ENCODE assay signal across 24 cellular contexts in genomic region chr12:86827409-86827808, GRCh38.
DNase-seq lines count a peak whose midpoint lies in the region; ATAC-seq, FAIRE-seq and TF ChIP-seq lines count a peak whose summit lies in the region.
"Had no signal": no experiment of that assay in that cellular context is flagged by ENCODE, and none has a peak within 500 bp of the region (broad histone marks: within the 10 kb centered on the region; RNA-seq: fewer than 3 reads in every experiment).

No MANE protein-coding gene starts in this region.

- POLR2A ChIA-PET in A549 (lab: Yijun Ruan, JAX) = no interaction called here

- DNase-seq in A549 (ENCODE audit: low read depth in 1 of 2, low spot score in 1 of 2) = peak in 1 of 2 experiments; percentile 67
- DNase-seq in DMS53 treated with DMSO at 0.1 percent for 48 hours (lab: John Stamatoyannopoulos, UW; ENCODE audit: unreplicated experiment) = peak; percentile 41
- DNase-seq in NCI-H69 (lab: John Stamatoyannopoulos, UW) = peak; percentile 28
- DNase-seq in dorsolateral prefrontal cortex = no peak
- DNase-seq: ACHN; BE2C; C1 segment of cervical spinal cord; CD4-positive, alpha-beta memory T cell; CD4-positive, CD25-positive, alpha-beta regulatory T cell; CD8-positive, alpha-beta memory T cell; COR-L47; DMS 273 treated with DMSO at 0.1 percent for 48 hours; DMS153; DMS79; DND-41; EL; GDM1 had no signal

- CTCF ChIA-PET in A549 (lab: Yijun Ruan, JAX) = no interaction called here

- TF ChIP-seq RAD21 in A549 (conservative IDR thresholded peaks at IDR 0.05 in 1 of 2, IDR thresholded peaks at IDR 0.05 in 1 of 2) = no peak

- H3K27ac ChIP-seq in A549 = no peak overlapping the region
- H3K27ac ChIP-seq in dorsolateral prefrontal cortex = no peak overlapping the region
- H3K27ac ChIP-seq: 22Rv1, BLaER1 had no signal

- 2% methylated on average over 2 of the region's 2 CpGs for WGBS in A549 (ENCODE audit: missing lambda C conversion rate)

- peaks cover 9% of the 10 kb centered on the region; the same call in 1 of the 3 replicates for H3K4me1 ChIP-seq in A549
- H3K4me1 ChIP-seq: BE2C, BLaER1 had no signal

- H3K27me3 ChIP-seq in dorsolateral prefrontal cortex = no peaks in the 10 kb centered on the region
- H3K27me3 ChIP-seq: BE2C, BLaER1 had no signal

- TF ChIP-seq CTCF in A549 (IDR thresholded peaks at IDR 0.05) (no peak), dorsolateral prefrontal cortex (IDR thresholded peaks at IDR 0.05 in 54 of 56, conservative IDR thresholded peaks at IDR 0.05 in 2 of 56; ENCODE audit: low read depth in 1 of 56, partially characterized antibody in 56 of 56) (no peak)

- intact Hi-C loops in dorsolateral prefrontal cortex (cut with DNase I) = no loop called here

- H3K4me3 ChIP-seq in A549 (no peak overlapping the region), dorsolateral prefrontal cortex (no peak overlapping the region)
- H3K4me3 ChIP-seq: BLaER1, GM12878 had no signal

- H3K4me2 ChIP-seq in A549 = peak overlapping the region; percentile 28; the same call in 2 of the 3 replicates
- H3K4me2 ChIP-seq: BLaER1 had no signal

- no peak for TF ChIP-seq POLR2A in A549 (IDR thresholded peaks at IDR 0.05; ENCODE audit: low read length)

- ATAC-seq in A549 (peak in 1 of 2 experiments; percentile 80; a peak in 3 of 6 replicates), GM21529 (IDR thresholded peaks at IDR 0.05; ENCODE audit: unreplicated experiment) (no peak), HG03135 (IDR thresholded peaks at IDR 0.05; ENCODE audit: unreplicated experiment) (no peak)
- ATAC-seq: GM12878 had no signal

- TF ChIP-seq EP300 in A549 (IDR thresholded peaks at IDR 0.05) = no peak

- FAIRE-seq in A549 (lab: Jason Lieb, UNC) = no peak
- FAIRE-seq: GM12878, GM12892, GM18507 had no signal

- H3K9me3 ChIP-seq in A549 = no peaks in the 10 kb centered on the region
- H3K9me3 ChIP-seq: BE2C, BLaER1 had no signal

TF ChIP-seq in A549, 52 proteins besides CTCF, POLR2A, EP300 and RAD21:
- TF ChIP-seq TFCP2L1 (CRISPR knock-in tag; IDR thresholded peaks at IDR 0.05) = no peak
- no peak for TF ChIP-seq TP53 (CRISPR knock-in tag; IDR thresholded peaks at IDR 0.05)
- TF ChIP-seq, protein P1, sequence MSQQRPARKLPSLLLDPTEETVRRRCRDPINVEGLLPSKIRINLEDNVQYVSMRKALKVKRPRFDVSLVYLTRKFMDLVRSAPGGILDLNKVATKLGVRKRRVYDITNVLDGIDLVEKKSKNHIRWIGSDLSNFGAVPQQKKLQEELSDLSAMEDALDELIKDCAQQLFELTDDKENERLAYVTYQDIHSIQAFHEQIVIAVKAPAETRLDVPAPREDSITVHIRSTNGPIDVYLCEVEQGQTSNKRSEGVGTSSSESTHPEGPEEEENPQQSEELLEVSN (IDR thresholded peaks at IDR 0.05; ENCODE audit: borderline replicate concordance, low read depth) = no peak
- TF ChIP-seq FOSL2 (IDR thresholded peaks at IDR 0.05) = no peak
- peak; percentile 57 for TF ChIP-seq FOSL2 (CRISPR knock-in tag; IDR thresholded peaks at IDR 0.05)
- peak; percentile 34 for TF ChIP-seq ZFP36 (IDR thresholded peaks at IDR 0.05; ENCODE audit: borderline replicate concordance, partially characterized antibody)
- TF ChIP-seq GATA3 (IDR thresholded peaks at IDR 0.05; ENCODE audit: borderline replicate concordance) = peak; percentile 90

Comparison
In these comparisons a context has a peak if more than half of its experiments do, and no peak if none do; other contexts are left out.
1. DNase-seq: peak in DMS53 treated with DMSO at 0.1 percent for 48 hours (single experiment) and NCI-H69 (single experiment); none in dorsolateral prefrontal cortex (0 of 10).